Comparison of ENCODE assay signal across 8 cellular contexts in the genomic region with DNA sequence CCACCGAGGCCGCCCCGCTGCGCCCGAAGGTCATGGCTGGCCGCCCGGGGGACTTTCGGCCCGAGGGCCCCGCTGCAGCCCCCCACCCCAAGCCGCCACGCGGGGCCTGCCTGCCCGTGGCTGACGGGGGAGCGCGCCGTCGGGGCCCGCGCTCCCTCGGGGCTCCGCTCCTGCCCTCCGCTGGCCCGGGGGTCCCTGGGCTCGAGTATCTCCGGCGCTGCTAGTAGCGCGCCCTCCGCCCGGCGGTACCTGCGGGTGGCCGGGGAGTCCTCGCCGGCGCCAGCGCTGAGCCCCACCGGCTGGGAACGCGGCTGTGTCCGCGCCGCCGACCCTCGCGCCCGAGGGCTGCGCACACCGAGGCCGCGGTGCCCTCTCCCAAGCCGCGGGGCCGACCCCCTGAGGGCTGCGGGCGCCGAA. TPM values are rescaled to one million over a fixed set of nuclear protein-coding genes. Genes with fewer than 3 reads are reported as not detected.
A peak's percentile ranks its signal among the peaks of the same experiment; 100 is the strongest.
DNase-seq lines count a peak whose midpoint lies in the region; ATAC-seq, FAIRE-seq and TF ChIP-seq lines count a peak whose summit lies in the region.

No MANE protein-coding gene starts in this region.

- intact Hi-C loops in left ventricle myocardium inferior (cut with micrococcal nuclease), result no loop called here
- intact Hi-C loops in cardiac septum (cut with DNase I), result no loop called here
- intact Hi-C loops in kidney (cut with DNase I), result no loop called here
- intact Hi-C loops in aorta (cut with DNase I), result no loop called here

- POLR2A ChIA-PET in GM10248 (lab: Yijun Ruan, JAX), result no interaction called here

- H3K9me3 ChIP-seq in left ventricle myocardium inferior (replicated peaks), result no peaks in the 10 kb centered on the region
- H3K9me3 ChIP-seq in SK-N-MC (ENCODE audit: low read depth, low read length), result no peaks in the 10 kb centered on the region
- no peaks in the 10 kb centered on the region for H3K9me3 ChIP-seq in kidney (ENCODE audit: control insufficient read depth in 1 of 2, low read length in 2 of 2)
- H3K9me3 ChIP-seq in aorta (ENCODE audit: control insufficient read depth, low read length), result no peaks in the 10 kb centered on the region

- TF ChIP-seq CTCF in left ventricle myocardium inferior (IDR thresholded peaks at IDR 0.05; ENCODE audit: borderline replicate concordance) (no peak), kidney (IDR thresholded peaks at IDR 0.05; ENCODE audit: borderline replicate concordance, extremely low read depth, insufficient read depth) (no peak), GM10248 (IDR thresholded peaks at IDR 0.05; ENCODE audit: control extremely low read depth, extremely low read depth, low read depth, missing control alignments) (no peak)

- H3K27ac ChIP-seq in left ventricle myocardium inferior (replicated peaks) (no peak overlapping the region), SK-N-MC (no peak overlapping the region), kidney (ENCODE audit: low read depth in 2 of 2, low read length in 2 of 2) (no peak overlapping the region), aorta (ENCODE audit: low read depth in 1 of 2, low read length in 2 of 2) (no peak overlapping the region)

- FAIRE-seq in kidney (lab: Jason Lieb, UNC), result no peak
- no peak for FAIRE-seq in frontal cortex (lab: Jason Lieb, UNC)

- H3K27me3 ChIP-seq in left ventricle myocardium inferior (ENCODE audit: low read depth) (peaks cover 88% of the 10 kb centered on the region), aorta (ENCODE audit: control insufficient read depth in 1 of 2, insufficient read depth in 2 of 2, low read length in 1 of 2) (no peaks in the 10 kb centered on the region)

- 1 to 3% methylated on average over 29 to 59 of the region's 59 CpGs for WGBS in aorta, 2 donors

- peak overlapping the region; percentile 74 for H3K9ac ChIP-seq in SK-N-MC (ENCODE audit: insufficient read length)
- no peak overlapping the region for H3K9ac ChIP-seq in kidney (ENCODE audit: low read length in 2 of 2)

- DNase-seq in left ventricle myocardium inferior, result no peak
- no peak for DNase-seq in cardiac septum (ENCODE audit: low spot score)
- DNase-seq in SK-N-MC (ENCODE audit: low read depth, low spot score), result no peak
- DNase-seq in kidney, result peak; percentile 71
- no peak for DNase-seq in aorta
- DNase-seq in GM10248 (ENCODE audit: extremely low spot score), result no peak
- DNase-seq in NCI-H748 treated with DMSO at 0.1 percent for 48 hours (lab: John Stamatoyannopoulos, UW), result no peak
- DNase-seq in frontal cortex (ENCODE audit: low spot score in 2 of 2), result no peak

- no peaks in the 10 kb centered on the region for H3K36me3 ChIP-seq in left ventricle myocardium inferior
- no peaks in the 10 kb centered on the region for H3K36me3 ChIP-seq in SK-N-MC (ENCODE audit: insufficient read depth, low read length)
- H3K36me3 ChIP-seq in kidney (ENCODE audit: control insufficient read depth in 1 of 2, insufficient read depth in 2 of 2, low read length in 2 of 2), result no peaks in the 10 kb centered on the region
- H3K36me3 ChIP-seq in aorta (ENCODE audit: control insufficient read depth in 1 of 2, insufficient read depth in 2 of 2, low read length in 1 of 2), result no peaks in the 10 kb centered on the region

- H3K4me1 ChIP-seq in left ventricle myocardium inferior (peaks cover 19% of the 10 kb centered on the region), kidney (ENCODE audit: control insufficient read depth in 1 of 2, insufficient read depth in 1 of 2, low read depth in 1 of 2, low read length in 2 of 2) (no peaks in the 10 kb centered on the region), aorta (ENCODE audit: control insufficient read depth in 1 of 2, insufficient read depth in 2 of 2, low read length in 2 of 2) (no peaks in the 10 kb centered on the region)

- CTCF ChIA-PET in GM10248 (lab: Yijun Ruan, JAX), result interaction anchor here (1.5 to 6.9 kb wide), 2 partner anchors 9 to 170 kb away, joined by 4 to 48 read pairs; no protein-coding TSS in a partner anchor

- H3K4me3 ChIP-seq in left ventricle myocardium inferior, result peak overlapping the region; percentile 72
- H3K4me3 ChIP-seq in SK-N-MC, result peak overlapping the region; percentile 95
- peak overlapping the region in 1 of 2 donors; percentile 64 for H3K4me3 ChIP-seq in kidney (ENCODE audit: low read length in 2 of 2)
- H3K4me3 ChIP-seq in aorta (ENCODE audit: low read length in 2 of 2), result peak overlapping the region; percentile 13 to 37

- no peak for ATAC-seq in aorta (ENCODE audit: low FRiP score)

RNA-seq across cellular contexts. Expression of gene KCNG3, which starts 0.3 kb away (rescaled TPM):
- total RNA-seq in left ventricle myocardium inferior (not detected), cardiac septum (not detected), kidney (0.88 TPM), aorta (under 1 TPM in 1 of 2 donors, not detected in 1; 0.24 TPM), frontal cortex (1.2 TPM)
- polyA plus RNA-seq in kidney (ENCODE audit: insufficient read depth, low read depth, low replicate concordance) (0.19 TPM), aorta (not detected)
